ENCODE assay signal across 20 cellular contexts in the genomic region with DNA sequence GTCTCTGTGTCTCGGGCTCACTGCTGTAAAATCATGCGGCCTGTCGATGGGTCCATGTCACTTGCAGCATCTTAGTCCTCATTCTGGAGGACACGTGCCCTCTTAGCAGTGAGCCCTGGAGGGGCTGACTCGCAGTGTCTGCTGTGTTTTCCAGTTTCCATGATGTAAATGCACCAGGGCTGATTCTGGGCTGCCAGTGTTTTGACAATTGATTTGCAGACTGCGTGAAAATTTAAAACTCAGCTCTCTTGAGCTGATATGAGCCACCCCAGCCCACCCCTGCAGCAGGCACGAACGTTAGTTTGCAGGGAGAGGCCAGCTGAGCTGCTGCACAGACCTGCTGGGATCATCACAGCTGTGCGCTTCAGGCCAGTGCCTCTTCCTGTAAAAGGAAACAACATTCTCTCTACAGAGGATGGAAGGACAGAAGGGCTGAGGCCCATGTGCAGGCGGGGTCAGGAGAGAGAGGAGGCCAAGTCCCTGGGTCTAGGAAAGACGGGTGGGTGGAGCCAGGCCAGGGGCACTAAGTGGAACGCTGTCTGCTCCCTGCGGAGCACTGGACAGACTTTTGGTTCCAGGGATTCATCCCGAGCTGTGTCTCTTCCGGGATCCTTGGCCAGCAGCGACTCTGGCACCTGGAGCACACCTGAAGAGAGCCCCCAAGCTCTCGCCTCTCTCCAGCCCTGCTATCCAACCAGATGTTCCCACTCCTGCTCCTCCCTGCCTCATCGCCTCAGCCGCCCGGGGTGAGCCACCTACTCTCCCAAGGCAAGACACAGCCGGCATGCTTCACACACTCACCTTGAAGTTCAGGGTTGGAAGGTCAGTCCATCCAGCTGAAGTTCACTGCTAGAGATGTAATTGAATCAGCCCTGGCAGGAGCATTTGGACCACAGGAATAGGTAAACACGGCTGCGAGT. TPM values are rescaled to one million over a fixed set of nuclear protein-coding genes. Genes with fewer than 3 reads are reported as not detected.
A peak's percentile ranks its signal among the peaks of the same experiment; 100 is the strongest.
DNase-seq lines count a peak whose midpoint lies in the region; ATAC-seq and TF ChIP-seq lines count a peak whose summit lies in the region.
"Had no signal": no experiment of that assay in that cellular context is flagged by ENCODE, and none has a peak within 500 bp of the region (broad histone marks: within the 10 kb centered on the region; RNA-seq: fewer than 3 reads in every experiment).

No MANE protein-coding gene starts in this region.

- no peaks in the 10 kb centered on the region for H3K36me3 ChIP-seq in heart right ventricle
- H3K36me3 ChIP-seq: neutrophil had no signal

- H3K27ac ChIP-seq in heart right ventricle = no peak overlapping the region
- H3K27ac ChIP-seq: neutrophil, RWPE1, testis had no signal

- H3K27me3 ChIP-seq in heart right ventricle = peaks cover 0 to 16% (median 3%) of the 10 kb centered on the region in 7 donors
- H3K27me3 ChIP-seq: neutrophil, testis had no signal

- DNase-seq in cardiac septum (ENCODE audit: low spot score) (peak; percentile 46), heart right ventricle (no peak), mesenteric fat pad (ENCODE audit: low spot score) (peak; percentile 80), islet precursor cell (no peak), AG08395 (ENCODE audit: low spot score) (no peak), middle frontal gyrus (ENCODE audit: extremely low spot score, low spot score) (no peak)
- no peak for DNase-seq in stimulated activated CD4-positive, alpha-beta T cell treated with anti-CD3 and anti-CD28 coated beads, Interleukin-1b, Interleukin-23, amount 100 ng/mL, for 48 hours
- DNase-seq: erythroblast, foreskin melanocyte, kidney glomerular epithelial cell, NCI-H1436, testis had no signal

- intact Hi-C loops in cardiac septum (cut with DNase I) (loop anchor here (5.0 kb wide), 1 partner anchor 151 kb away; no protein-coding TSS in a partner anchor), heart right ventricle (cut with DNase I) (loop anchor here in 2 of 10 donors (5.0 kb wide), 2 partner anchors 116 to 291 kb away; no protein-coding TSS in a partner anchor)

- peaks cover 0 to 7% (median 4%) of the 10 kb centered on the region in 9 donors for H3K4me1 ChIP-seq in heart right ventricle

- no peak overlapping the region for H3K4me3 ChIP-seq in heart right ventricle
- H3K4me3 ChIP-seq: testis had no signal

- no peaks in the 10 kb centered on the region for H3K9me3 ChIP-seq in heart right ventricle
- H3K9me3 ChIP-seq: neutrophil, testis had no signal

- no peak for TF ChIP-seq CTCF in heart right ventricle (IDR thresholded peaks at IDR 0.05)

- no peak for ATAC-seq in heart right ventricle

- WGBS in heart right ventricle, 2 donors = 55 to 56% methylated on average over 23 of the region's 23 CpGs

TF ChIP-seq in PFSK-1, 5 proteins besides CTCF, POLR2A, EP300 and RAD21:
- TF ChIP-seq SIN3A (IDR thresholded peaks at IDR 0.05; ENCODE audit: borderline replicate concordance, insufficient read depth, low read length) (peak; percentile 57; the same call in 1 of the 2 replicates), TAF1 (IDR thresholded peaks at IDR 0.05; ENCODE audit: borderline replicate concordance, insufficient read depth, low read length) (no peak)
- TF ChIP-seq, protein P1, sequence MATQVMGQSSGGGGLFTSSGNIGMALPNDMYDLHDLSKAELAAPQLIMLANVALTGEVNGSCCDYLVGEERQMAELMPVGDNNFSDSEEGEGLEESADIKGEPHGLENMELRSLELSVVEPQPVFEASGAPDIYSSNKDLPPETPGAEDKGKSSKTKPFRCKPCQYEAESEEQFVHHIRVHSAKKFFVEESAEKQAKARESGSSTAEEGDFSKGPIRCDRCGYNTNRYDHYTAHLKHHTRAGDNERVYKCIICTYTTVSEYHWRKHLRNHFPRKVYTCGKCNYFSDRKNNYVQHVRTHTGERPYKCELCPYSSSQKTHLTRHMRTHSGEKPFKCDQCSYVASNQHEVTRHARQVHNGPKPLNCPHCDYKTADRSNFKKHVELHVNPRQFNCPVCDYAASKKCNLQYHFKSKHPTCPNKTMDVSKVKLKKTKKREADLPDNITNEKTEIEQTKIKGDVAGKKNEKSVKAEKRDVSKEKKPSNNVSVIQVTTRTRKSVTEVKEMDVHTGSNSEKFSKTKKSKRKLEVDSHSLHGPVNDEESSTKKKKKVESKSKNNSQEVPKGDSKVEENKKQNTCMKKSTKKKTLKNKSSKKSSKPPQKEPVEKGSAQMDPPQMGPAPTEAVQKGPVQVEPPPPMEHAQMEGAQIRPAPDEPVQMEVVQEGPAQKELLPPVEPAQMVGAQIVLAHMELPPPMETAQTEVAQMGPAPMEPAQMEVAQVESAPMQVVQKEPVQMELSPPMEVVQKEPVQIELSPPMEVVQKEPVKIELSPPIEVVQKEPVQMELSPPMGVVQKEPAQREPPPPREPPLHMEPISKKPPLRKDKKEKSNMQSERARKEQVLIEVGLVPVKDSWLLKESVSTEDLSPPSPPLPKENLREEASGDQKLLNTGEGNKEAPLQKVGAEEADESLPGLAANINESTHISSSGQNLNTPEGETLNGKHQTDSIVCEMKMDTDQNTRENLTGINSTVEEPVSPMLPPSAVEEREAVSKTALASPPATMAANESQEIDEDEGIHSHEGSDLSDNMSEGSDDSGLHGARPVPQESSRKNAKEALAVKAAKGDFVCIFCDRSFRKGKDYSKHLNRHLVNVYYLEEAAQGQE (IDR thresholded peaks at IDR 0.05; ENCODE audit: insufficient read depth in 1 of 2, low read depth in 2 of 2, low read length in 2 of 2) = no peak

RNA-seq across cellular contexts. Expression of a gene that starts 42.5 kb away (rescaled TPM):
- total RNA-seq in cardiac septum = not detected
- total RNA-seq in heart right ventricle = under 1 TPM in 2 of 10 donors, not detected in 8; 0.20 to 0.36 TPM
- polyA plus RNA-seq in heart right ventricle = under 1 TPM in 1 of 2 donors, not detected in 1; 0.06 TPM
- not detected for polyA plus RNA-seq in PFSK-1 (2012; ENCODE audit: insufficient read length, low read depth)
- total RNA-seq in mesenteric fat pad = 0.22 TPM
- total RNA-seq: activated T-helper 2 cell treated with anti-CD3 and anti-CD28 coated beads, Interferon-gamma antibody, Interleukin-2, Interleukin-4, amounts not matched to agents 10 μg/mL and 5 μg/mL and 100 μg/mL, durations not matched to agents 14 hours and 24 hours and 36 hours; HT1080; LHCN-M2 had no signal

RNA-seq across cellular contexts. Expression of a gene that starts 49.9 kb away (rescaled TPM):
- total RNA-seq in cardiac septum = not detected
- 1 to 10 TPM in 1 of 10 donors, under 1 TPM in 2, not detected in 7; 0.15 to 1.3 (median 0.69) TPM for total RNA-seq in heart right ventricle
- under 1 TPM; 0.09 to 0.15 TPM for polyA plus RNA-seq in heart right ventricle
- not detected for polyA plus RNA-seq in PFSK-1 (2012; ENCODE audit: insufficient read length, low read depth)
- total RNA-seq in mesenteric fat pad = 0.32 TPM
- total RNA-seq: HT1080, LHCN-M2, mesothelial cell of epicardium, renal cortical epithelial cell had no signal

RNA-seq across cellular contexts. Expression of a gene that starts 57.7 kb away (rescaled TPM):
- total RNA-seq in cardiac septum (not detected), heart right ventricle (1 to 10 TPM in 1 of 10 donors, under 1 TPM in 1, not detected in 8; 0.42 to 1.0 TPM), mesenteric fat pad (not detected)
- under 1 TPM in 1 of 2 donors, not detected in 1; 0.01 TPM for polyA plus RNA-seq in heart right ventricle
- polyA plus RNA-seq in PFSK-1 (2012; ENCODE audit: insufficient read length, low read depth) = not detected
- total RNA-seq: HT1080, LHCN-M2, mesothelial cell of epicardium had no signal

Comparison
In these comparisons a context has a peak if more than half of its experiments do, and no peak if none do; other contexts are left out.
1. DNase-seq: peak in cardiac septum (single experiment) and mesenteric fat pad (single experiment); none in heart right ventricle (0 of 2), islet precursor cell (single experiment), AG08395 (single experiment), middle frontal gyrus (single experiment) and stimulated activated CD4-positive, alpha-beta T cell treated with anti-CD3 and anti-CD28 coated beads, Interleukin-1b, Interleukin-23, amount 100 ng/mL, for 48 hours (single experiment).